7 cellular contexts compared by ENCODE assay signal in the genomic region with DNA sequence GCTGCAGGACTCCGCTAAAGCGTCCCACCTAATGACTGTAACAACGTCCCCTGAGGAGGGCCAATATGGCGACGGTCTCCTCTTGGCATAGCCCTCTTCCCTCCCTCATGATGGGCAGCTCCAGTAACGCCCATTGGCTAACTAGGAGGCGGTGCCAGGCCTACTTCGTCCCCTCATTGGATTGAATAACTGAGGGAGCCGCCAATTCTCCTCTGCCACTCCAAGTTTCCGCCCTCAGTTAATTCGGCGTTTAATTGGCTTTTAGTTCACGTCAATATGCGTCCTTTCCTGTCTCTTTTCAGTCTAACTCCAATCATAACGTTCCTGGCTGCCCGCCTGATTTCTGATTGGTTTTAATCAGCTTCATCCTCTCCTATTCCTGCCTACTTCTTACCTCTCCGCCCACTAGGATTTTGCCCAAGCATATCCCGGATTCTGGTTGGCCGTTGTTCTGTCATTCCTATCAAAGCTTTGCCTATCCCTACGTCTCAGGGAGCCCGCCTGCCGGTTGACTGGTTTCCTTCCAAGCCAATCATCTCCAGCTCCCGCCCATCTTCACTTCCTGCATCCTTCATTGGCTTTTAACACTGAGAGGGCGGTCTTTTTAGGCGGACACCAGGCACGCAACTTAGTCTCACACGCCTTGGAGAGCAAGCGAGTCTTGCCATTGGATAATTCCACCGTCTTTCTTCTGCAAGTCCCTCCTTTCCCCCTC. TPM values are rescaled to one million over a fixed set of nuclear protein-coding genes. Genes with fewer than 3 reads are reported as not detected.
DNase-seq lines count a peak whose midpoint lies in the region; ATAC-seq, FAIRE-seq and TF ChIP-seq lines count a peak whose summit lies in the region.

No MANE protein-coding gene starts in this region.

- no peaks in the 10 kb centered on the region for H3K9me2 ChIP-seq in hepatocyte (replicated peaks; ENCODE audit: insufficient read depth)

- H3K4me2 ChIP-seq in hepatocyte = peak overlapping the region; percentile 71

- no peaks in the 10 kb centered on the region for H3K27me3 ChIP-seq in hepatocyte
- no peaks in the 10 kb centered on the region for H3K27me3 ChIP-seq in rectal smooth muscle tissue (ENCODE audit: control insufficient read depth, insufficient read depth, low read length)

- peak overlapping the region; percentile 37 for H2AFZ ChIP-seq in hepatocyte

- peak; percentile 63 for DNase-seq in GM18507 (ENCODE audit: extremely low spot score, insufficient read length, low read depth)
- DNase-seq in NCI-H187 (lab: John Stamatoyannopoulos, UW) = peak; percentile 100
- peak; percentile 60 to 100 (median 90) for DNase-seq in T-helper 2 cell
- DNase-seq in astrocyte of the hippocampus (ENCODE audit: low read depth, low spot score) = peak; percentile 100
- DNase-seq in hepatocyte (ENCODE audit: low spot score) = peak; percentile 99

- H3K4me1 ChIP-seq in hepatocyte (ENCODE audit: insufficient read depth) (peaks cover 29% of the 10 kb centered on the region), rectal smooth muscle tissue (ENCODE audit: control insufficient read depth, insufficient read depth, low read length) (peaks cover 30% of the 10 kb centered on the region)

- peaks cover 16% of the 10 kb centered on the region for H4K20me1 ChIP-seq in hepatocyte (ENCODE audit: insufficient read depth, poor library complexity, severe bottlenecking)

- H3K4me3 ChIP-seq in hepatocyte = no peak overlapping the region
- peak overlapping the region; percentile 79 for H3K4me3 ChIP-seq in rectal smooth muscle tissue (ENCODE audit: low read length)

- peak; percentile 98 for FAIRE-seq in GM18507 (lab: Jason Lieb, UNC)

- no peaks in the 10 kb centered on the region for H3K9me3 ChIP-seq in hepatocyte (ENCODE audit: low read depth)

- peak; percentile 71 for ATAC-seq in HG02943 (IDR thresholded peaks at IDR 0.05; ENCODE audit: low read depth, unreplicated experiment)

- H3K36me3 ChIP-seq in hepatocyte (replicated peaks; ENCODE audit: insufficient read depth, low read depth) (no peaks in the 10 kb centered on the region), rectal smooth muscle tissue (ENCODE audit: control insufficient read depth, insufficient read depth, low read length) (peaks cover 15% of the 10 kb centered on the region)

- peaks cover 36% of the 10 kb centered on the region for H3K79me2 ChIP-seq in hepatocyte

- WGBS in hepatocyte (ENCODE audit: low lambda C conversion rate, missing lambda C conversion rate) = 1% methylated on average over 28 of the region's 29 CpGs

- H3K27ac ChIP-seq in hepatocyte (peak overlapping the region; percentile 90), rectal smooth muscle tissue (ENCODE audit: low read depth, low read length) (peak overlapping the region; percentile 99)

- TF ChIP-seq CTCF in hepatocyte (IDR thresholded peaks at IDR 0.05; ENCODE audit: poor library complexity) = no peak

- H3K9ac ChIP-seq in rectal smooth muscle tissue (ENCODE audit: low read length) = peak overlapping the region; percentile 54

RNA-seq across cellular contexts. Expression of a gene that starts 0.4 kb away (rescaled TPM):
- total RNA-seq in hepatocyte = 48.0 and 53.3 TPM in 2 replicates
- 11.0 and 12.8 TPM in 2 replicates for polyA plus RNA-seq in hepatocyte

RNA-seq across cellular contexts. Expression of a gene that starts 43.4 kb away (rescaled TPM):
- total RNA-seq in hepatocyte = 0.20 TPM in 1 of 2 replicates, not detected in the other
- polyA plus RNA-seq in hepatocyte = 0.60 TPM in 1 of 2 replicates, not detected in the other

RNA-seq across cellular contexts. Expression of a gene that starts 44.1 kb away (rescaled TPM):
- total RNA-seq in hepatocyte = 6.4 and 13.9 TPM in 2 replicates
- 12.8 and 16.9 TPM in 2 replicates for polyA plus RNA-seq in hepatocyte

RNA-seq across cellular contexts. Expression of a gene that starts 58.1 kb away (rescaled TPM):
- total RNA-seq in hepatocyte = 57.3 and 60.3 TPM in 2 replicates
- polyA plus RNA-seq in hepatocyte = 70.6 and 79.9 TPM in 2 replicates
